16 cellular contexts compared by ENCODE assay signal in genomic region chr4:162645381-162645780, GRCh38.
DNase-seq lines count a peak whose midpoint lies in the region; FAIRE-seq and TF ChIP-seq lines count a peak whose summit lies in the region.
"Had no signal": no experiment of that assay in that cellular context is flagged by ENCODE, and none has a peak within 500 bp of the region (broad histone marks: within the 10 kb centered on the region; RNA-seq: fewer than 3 reads in every experiment).

No MANE protein-coding gene starts in this region.

- peaks cover 4% of the 10 kb centered on the region for H3K9me3 Mint-ChIP-seq in T-helper 2 cell treated with Interferon-gamma antibody and Interleukin-4, amounts not matched to agents 5 μg/mL and 100 μg/mL, for 36 hours
- H3K9me3 Mint-ChIP-seq: activated T-helper 1 cell treated with anti-CD3 and anti-CD28 coated beads, Interleukin-12 subunit alpha, Interleukin-12 subunit beta, Interleukin-2, Interleukin-4 antibody, amounts not matched to agents 30 ng/mL and 10 ng/mL and 1 ng/mL, durations not matched to agents 14 hours and 24 hours and 36 hours had no signal

- H3K27me3 ChIP-seq in HAP-1 (ENCODE audit: low read depth) (no peaks in the 10 kb centered on the region), ascending aorta (no peaks in the 10 kb centered on the region), kidney epithelial cell (ENCODE audit: control insufficient read depth, insufficient read depth, low read length) (no peaks in the 10 kb centered on the region), prostate gland (replicated peaks; ENCODE audit: insufficient read depth) (no peaks in the 10 kb centered on the region)
- H3K27me3 ChIP-seq: neutrophil had no signal

- H3K36me3 Mint-ChIP-seq in T-helper 2 cell treated with Interferon-gamma antibody and Interleukin-4, amounts not matched to agents 5 μg/mL and 100 μg/mL, for 36 hours (ENCODE audit: low read depth): no peaks in the 10 kb centered on the region

- H3K27me3 Mint-ChIP-seq in T-helper 2 cell treated with Interferon-gamma antibody and Interleukin-4, amounts not matched to agents 5 μg/mL and 100 μg/mL, for 36 hours (ENCODE audit: low read depth): no peaks in the 10 kb centered on the region

- H3K4me3 ChIP-seq in HAP-1 (no peak overlapping the region), ascending aorta (no peak overlapping the region), kidney epithelial cell (ENCODE audit: low read depth, low read length) (no peak overlapping the region), prostate gland (no peak overlapping the region)

- WGBS in prostate gland: 34% methylated on average over 4 of the region's 4 CpGs

- H3K4me1 ChIP-seq in HAP-1 (no peaks in the 10 kb centered on the region), ascending aorta (no peaks in the 10 kb centered on the region), prostate gland (replicated peaks) (no peaks in the 10 kb centered on the region)

- peak in 2 of 3 experiments; percentile 30 to 52 for TF ChIP-seq CTCF in ascending aorta (IDR thresholded peaks at IDR 0.05)
- TF ChIP-seq CTCF in kidney epithelial cell (IDR thresholded peaks at IDR 0.05; ENCODE audit: insufficient read depth, low read length, poor library complexity, severe bottlenecking): peak; percentile 55
- TF ChIP-seq CTCF in prostate gland (IDR thresholded peaks at IDR 0.05): peak in 1 of 4 experiments; percentile 37

- DNase-seq in Caki2 (ENCODE audit: low read depth) (peak; percentile 49), HAP-1 (ENCODE audit: low spot score in 2 of 2) (peak; percentile 15 to 20), ascending aorta (ENCODE audit: low spot score in 2 of 2) (no peak), kidney epithelial cell (ENCODE audit: low read depth) (no peak), HK-2 (ENCODE audit: unreplicated experiment) (no peak), prostate gland (ENCODE audit: low spot score) (no peak), H54 (ENCODE audit: insufficient read length, low spot score) (no peak)
- no peak for DNase-seq in T-helper 2 cell treated with Interferon-gamma antibody and Interleukin-4, amounts not matched to agents 5 μg/mL and 100 μg/mL, for 36 hours (ENCODE audit: low spot score)
- DNase-seq: activated CD4-positive, alpha-beta T cell treated with anti-CD3 and anti-CD28 coated beads for 4 hours; foreskin fibroblast; KBM-7; left colon; NCI-H226; SW 1271 had no signal

- H3K36me3 ChIP-seq in HAP-1 (replicated peaks): no peaks in the 10 kb centered on the region
- H3K36me3 ChIP-seq in ascending aorta: no peaks in the 10 kb centered on the region
- no peaks in the 10 kb centered on the region for H3K36me3 ChIP-seq in kidney epithelial cell (ENCODE audit: control insufficient read depth, insufficient read depth, low read length)
- no peaks in the 10 kb centered on the region for H3K36me3 ChIP-seq in prostate gland
- H3K36me3 ChIP-seq: neutrophil had no signal

- H3K4me1 Mint-ChIP-seq in T-helper 2 cell treated with Interferon-gamma antibody and Interleukin-4, amounts not matched to agents 5 μg/mL and 100 μg/mL, for 36 hours (ENCODE audit: low read depth): no peaks in the 10 kb centered on the region

- no peak overlapping the region for H3K4me3 Mint-ChIP-seq in T-helper 2 cell treated with Interferon-gamma antibody and Interleukin-4, amounts not matched to agents 5 μg/mL and 100 μg/mL, for 36 hours
- H3K4me3 Mint-ChIP-seq: activated T-helper 1 cell treated with anti-CD3 and anti-CD28 coated beads, Interleukin-12 subunit alpha, Interleukin-12 subunit beta, Interleukin-2, Interleukin-4 antibody, amounts not matched to agents 30 ng/mL and 10 ng/mL and 1 ng/mL, durations not matched to agents 14 hours and 24 hours and 36 hours had no signal

- H3K27ac Mint-ChIP-seq in T-helper 2 cell treated with Interferon-gamma antibody and Interleukin-4, amounts not matched to agents 5 μg/mL and 100 μg/mL, for 36 hours: no peak overlapping the region
- H3K27ac Mint-ChIP-seq: activated T-helper 1 cell treated with anti-CD3 and anti-CD28 coated beads, Interleukin-12 subunit alpha, Interleukin-12 subunit beta, Interleukin-2, Interleukin-4 antibody, amounts not matched to agents 30 ng/mL and 10 ng/mL and 1 ng/mL, durations not matched to agents 14 hours and 24 hours and 36 hours had no signal

- FAIRE-seq in H54 (lab: Jason Lieb, UNC): no peak

- no peak overlapping the region for H3K27ac ChIP-seq in ascending aorta
- no peak overlapping the region for H3K27ac ChIP-seq in prostate gland
- H3K27ac ChIP-seq: neutrophil had no signal

- H3K9me3 ChIP-seq in HAP-1 (no peaks in the 10 kb centered on the region; the same call in 1 of the 2 replicates), ascending aorta (no peaks in the 10 kb centered on the region), prostate gland (no peaks in the 10 kb centered on the region)
- H3K9me3 ChIP-seq: neutrophil had no signal

- intact Hi-C loops in ascending aorta (cut with DNase I) (loop anchor here (5.0 kb wide), 4 partner anchors 392 to 897 kb away; partner anchors contain the start of genes NAF1 and NPY1R), prostate gland (cut with DNase I) (no loop called here)

- in situ Hi-C loops in Caki2 (cut with HindIII; ENCODE audit: low pct_unique_long_range_greater_than_20kb, low sequenced_read_pairs): no loop called here
- in situ Hi-C loops in HAP-1 (cut with MboI; ENCODE audit: low sequenced_read_pairs): loop anchor here (10.0 kb wide), 1 partner anchor 389 kb away; no protein-coding TSS in a partner anchor

- TF ChIP-seq POLR2A in prostate gland (IDR thresholded peaks at IDR 0.05): no peak
- no peak for TF ChIP-seq POLR2A in H54 (IDR thresholded peaks at IDR 0.05; ENCODE audit: low read depth, low read length)

Comparison
In these comparisons a context has a peak if more than half of its experiments do, and no peak if none do; other contexts are left out.
1. DNase-seq: peak in Caki2 (single experiment) and HAP-1 (2 of 2); none in ascending aorta (0 of 2), kidney epithelial cell (single experiment), T-helper 2 cell treated with Interferon-gamma antibody and Interleukin-4, amounts not matched to agents 5 μg/mL and 100 μg/mL, for 36 hours (single experiment), HK-2 (single experiment), prostate gland (single experiment) and H54 (single experiment).